ENCODE assay signal across 19 cellular contexts in the genomic region with DNA sequence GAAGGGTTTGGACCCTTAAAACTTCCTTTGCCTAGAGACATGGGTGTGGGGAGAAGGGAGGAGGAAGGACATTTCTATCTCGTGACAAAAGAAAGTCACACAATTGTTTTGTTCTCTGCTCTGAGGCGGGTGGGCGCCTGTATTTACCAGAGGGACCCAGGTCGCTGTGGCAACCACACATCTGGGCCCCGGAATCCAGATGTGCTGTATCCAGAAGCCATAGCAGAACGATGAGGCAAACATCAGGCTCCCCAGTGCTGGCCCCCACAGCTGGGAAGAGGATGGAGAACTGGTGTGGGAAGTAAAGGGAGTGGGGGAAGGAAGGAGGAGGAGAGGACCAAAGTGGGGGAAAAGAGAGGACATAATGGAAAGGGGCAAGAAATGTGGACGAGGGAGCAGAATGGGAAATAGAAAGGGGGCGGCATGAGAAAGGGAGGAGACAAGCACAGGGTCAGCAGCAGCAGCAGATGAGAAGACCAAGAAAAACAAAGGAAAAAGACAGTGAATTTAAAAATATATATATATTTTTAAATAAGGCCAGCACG. TPM values are rescaled to one million over a fixed set of nuclear protein-coding genes. Genes with fewer than 3 reads are reported as not detected.
DNase-seq lines count a peak whose midpoint lies in the region; TF ChIP-seq lines count a peak whose summit lies in the region.
"Had no signal": no experiment of that assay in that cellular context is flagged by ENCODE, and none has a peak within 500 bp of the region (broad histone marks: within the 10 kb centered on the region; RNA-seq: fewer than 3 reads in every experiment).

No MANE protein-coding gene starts in this region.

- no peaks in the 10 kb centered on the region for H3K9me3 Mint-ChIP-seq in nephron
- H3K9me3 Mint-ChIP-seq: activated CD4-positive, alpha-beta T cell treated with anti-CD3 and anti-CD28 coated beads, Interleukin-2, amount 10 ng/mL, durations not matched to agents 7 days and 5 days; GM23338; T-helper 2 cell treated with Interferon-gamma antibody and Interleukin-4, amounts not matched to agents 5 μg/mL and 100 μg/mL, for 36 hours had no signal

- H3K36me3 ChIP-seq in transverse colon, result peaks cover 0 to 13% (median 3%) of the 10 kb centered on the region in 4 donors

- peak overlapping the region; percentile 91 for H3K27ac ChIP-seq in RWPE1
- peak overlapping the region; percentile 50 to 78 (median 67) for H3K27ac ChIP-seq in transverse colon
- H3K27ac ChIP-seq: C4-2B had no signal

- TF ChIP-seq EP300 in transverse colon (IDR thresholded peaks at IDR 0.05; ENCODE audit: low read depth), result no peak

- H3K27me3 Mint-ChIP-seq in nephron (ENCODE audit: low read depth), result peaks cover 13% of the 10 kb centered on the region

- in situ Hi-C loops in transverse colon (cut with MboI; ENCODE audit: low pct_ligation_motif_present in 1 of 4, low pct_unique_long_range_greater_than_20kb in 1 of 4, low sequenced_read_pairs in 3 of 4), result no loop called here

- H3K27ac Mint-ChIP-seq in nephron, result peak overlapping the region in 2 of 3 experiments; percentile 21 to 65
- H3K27ac Mint-ChIP-seq: activated CD4-positive, alpha-beta T cell treated with anti-CD3 and anti-CD28 coated beads, Interleukin-2, amount 10 ng/mL, durations not matched to agents 7 days and 5 days; T-helper 2 cell treated with Interferon-gamma antibody and Interleukin-4, amounts not matched to agents 5 μg/mL and 100 μg/mL, for 36 hours had no signal

- peaks cover 62% of the 10 kb centered on the region for H3K4me1 Mint-ChIP-seq in nephron

- POLR2A ChIA-PET in RWPE1 (lab: Yijun Ruan, JAX; ENCODE audit: low non-redundant PET), result no interaction called here

- peaks cover 28% of the 10 kb centered on the region for H3K36me3 Mint-ChIP-seq in nephron (ENCODE audit: low read depth)

- CTCF ChIA-PET in RWPE1 (lab: Yijun Ruan, JAX), result interaction anchor here (0.6 kb wide), 1 partner anchor 958 kb away, joined by 4 read pairs; no protein-coding TSS in a partner anchor

- no peak for DNase-seq in RWPE1 (ENCODE audit: low spot score)
- DNase-seq in fibroblast of the aortic adventitia (ENCODE audit: low read depth), result peak; percentile 39
- no peak for DNase-seq in transverse colon
- DNase-seq in KG1 (lab: John Stamatoyannopoulos, UW), result no peak
- DNase-seq in Ammon's horn (ENCODE audit: low spot score), result no peak
- DNase-seq in NCI-H2029 treated with DMSO at 0.1 percent for 48 hours (lab: John Stamatoyannopoulos, UW), result no peak
- DNase-seq: activated CD4-positive, alpha-beta T cell treated with anti-CD3 and anti-CD28 coated beads, Interleukin-2, amount 10 ng/mL, durations not matched to agents 7 days and 5 days; effector CD8-positive, alpha-beta T cell; head of caudate nucleus; Karpas-422; NCI-H774; nucleus accumbens; SHP77; stimulated activated CD4-positive, alpha-beta T cell treated with anti-CD3 and anti-CD28 coated beads, Interleukin-15, amount 100 ng/mL, for 24 hours had no signal

- no peak for TF ChIP-seq CTCF in RWPE1 (conservative IDR thresholded peaks at IDR 0.05; ENCODE audit: low read depth)
- no peak for TF ChIP-seq CTCF in fibroblast of the aortic adventitia (IDR thresholded peaks at IDR 0.05; ENCODE audit: insufficient read depth, low read length)
- TF ChIP-seq CTCF in nephron (IDR thresholded peaks at IDR 0.05; ENCODE audit: unreplicated experiment in 3 of 3), result no peak
- TF ChIP-seq CTCF in transverse colon (IDR thresholded peaks at IDR 0.05), result no peak

- H3K4me3 ChIP-seq in fibroblast of the aortic adventitia (ENCODE audit: low read depth, low read length) (no peak overlapping the region), transverse colon (no peak overlapping the region)
- H3K4me3 ChIP-seq: GM23338 had no signal

- peaks cover 13 to 47% (median 26%) of the 10 kb centered on the region in 4 donors for H3K4me1 ChIP-seq in transverse colon

- no peaks in the 10 kb centered on the region for H3K9me3 ChIP-seq in transverse colon

- 45 to 66% methylated on average over 2 to 9 of the region's 9 CpGs for whole genome bisulfite sequencing in transverse colon (ENCODE audit: low coverage in 1 of 2), 2 donors

- H3K27me3 ChIP-seq in transverse colon, result no peaks in the 10 kb centered on the region

- no peak for TF ChIP-seq POLR2A in transverse colon (IDR thresholded peaks at IDR 0.05)

- H3K4me3 Mint-ChIP-seq in nephron, result no peak overlapping the region
- H3K4me3 Mint-ChIP-seq: activated CD4-positive, alpha-beta T cell treated with anti-CD3 and anti-CD28 coated beads, Interleukin-2, amount 10 ng/mL, durations not matched to agents 7 days and 5 days; GM23338; T-helper 2 cell treated with Interferon-gamma antibody and Interleukin-4, amounts not matched to agents 5 μg/mL and 100 μg/mL, for 36 hours had no signal

- intact Hi-C loops in transverse colon (cut with DNase I; ENCODE audit: low total_unique reads), result no loop called here

RNA-seq across cellular contexts. Expression of a gene that starts 3.4 kb away (rescaled TPM):
- total RNA-seq in fibroblast of the aortic adventitia (ENCODE audit: low replicate concordance) (54.0 and 315 TPM in 2 replicates), transverse colon (100 to 1,000 TPM in 1 of 4 donors, 10 to 100 TPM in 3; 47.7 to 205 (median 66.2) TPM)
- total RNA-seq: G401 had no signal

RNA-seq across cellular contexts. Expression of a gene that starts 15.5 kb away (rescaled TPM):
- total RNA-seq in fibroblast of the aortic adventitia (ENCODE audit: low replicate concordance) (23.8 and 40.6 TPM in 2 replicates), transverse colon (100 to 1,000 TPM in 2 of 4 donors, 10 to 100 TPM in 2; 59.0 to 139 (median 98.5) TPM)

RNA-seq across cellular contexts. Expression of a gene that starts 17.6 kb away (rescaled TPM):
- total RNA-seq in fibroblast of the aortic adventitia (ENCODE audit: low replicate concordance) (5.6 and 7.9 TPM in 2 replicates), transverse colon (1 to 10 TPM in 2 of 4 donors, not detected in 2; 3.0 to 3.3 TPM)

RNA-seq across cellular contexts. Expression of a gene that starts 39.2 kb away (rescaled TPM):
- total RNA-seq in fibroblast of the aortic adventitia (ENCODE audit: low replicate concordance) (0.41 and 0.54 TPM in 2 replicates), transverse colon (1 to 10 TPM in 2 of 4 donors, not detected in 2; 2.4 to 2.7 TPM)
- total RNA-seq: GM23338 had no signal

RNA-seq across cellular contexts. Expression of a gene that starts 41.4 kb away (rescaled TPM):
- total RNA-seq in fibroblast of the aortic adventitia (ENCODE audit: low replicate concordance) (7.1 and 30.2 TPM in 2 replicates), transverse colon (10 to 100 TPM; 13.1 to 80.0 (median 28.1) TPM)
